8 cellular contexts compared by ENCODE assay signal in genomic region chr2:68252407-68253210, GRCh38. TPM values are rescaled to one million over a fixed set of nuclear protein-coding genes. Genes with fewer than 3 reads are reported as not detected.
DNase-seq lines count a peak whose midpoint lies in the region; ATAC-seq and TF ChIP-seq lines count a peak whose summit lies in the region.

Gene PPP3R1, minus strand, starts transcription at chr2:68252532. Its CDS starts 405 bp downstream, at chr2:68252127.

- peak in 1 of 2 donors; percentile 73 for TF ChIP-seq POLR2A in suprapubic skin (IDR thresholded peaks at IDR 0.05)

- H3K4me3 ChIP-seq in GM08714 (ENCODE audit: low read length), result peak within 1 kb of the TSS; percentile 92
- peak within 1 kb of the TSS; percentile 82 for H3K4me3 ChIP-seq in suprapubic skin

- no peaks in the 10 kb centered on the region for H3K27me3 ChIP-seq in suprapubic skin

- H3K27ac ChIP-seq in suprapubic skin, result peak within 1 kb of the TSS; percentile 99

- under 1% methylated on average over 62 of the region's 77 CpGs for WGBS in suprapubic skin

- H3K9me3 Mint-ChIP-seq in activated naive CD4-positive, alpha-beta T cell treated with anti-CD3 and anti-CD28 coated beads, Interleukin-2, amount 50 U/mL, for 72 hours, result no peaks in the 10 kb centered on the region

- no peak for TF ChIP-seq CTCF in suprapubic skin (IDR thresholded peaks at IDR 0.05)

- TF ChIP-seq EP300 in suprapubic skin (IDR thresholded peaks at IDR 0.05), result no peak

- no peaks in the 10 kb centered on the region for H3K36me3 ChIP-seq in suprapubic skin

- H3K9me3 ChIP-seq in suprapubic skin, result no peaks in the 10 kb centered on the region

- H3K27ac Mint-ChIP-seq in activated naive CD4-positive, alpha-beta T cell treated with anti-CD3 and anti-CD28 coated beads, Interleukin-2, amount 50 U/mL, for 72 hours, result peak within 1 kb of the TSS; percentile 97 to 99

- peak; percentile 83 for ATAC-seq in HG02588 (IDR thresholded peaks at IDR 0.05; ENCODE audit: unreplicated experiment)
- ATAC-seq in activated naive CD4-positive, alpha-beta T cell treated with anti-CD3 and anti-CD28 coated beads, Interleukin-2, amount 50 U/mL, for 72 hours, result peak; percentile 87 to 90

- peaks cover 56% of the 10 kb centered on the region for H3K4me1 ChIP-seq in suprapubic skin

- H3K36me3 Mint-ChIP-seq in activated naive CD4-positive, alpha-beta T cell treated with anti-CD3 and anti-CD28 coated beads, Interleukin-2, amount 50 U/mL, for 72 hours, result peaks cover 19 to 28% of the 10 kb centered on the region in 2 donors

- DNase-seq in NCI-H1092 treated with DMSO at 0.1 percent for 48 hours (lab: John Stamatoyannopoulos, UW) (peak; percentile 88), SKM-1 (lab: John Stamatoyannopoulos, UW; ENCODE audit: unreplicated experiment) (peak; percentile 91), glomerular endothelial cell (ENCODE audit: extremely low read depth, low read depth, low spot score) (no peak), occipital lobe (lab: John Stamatoyannopoulos, UW) (peak; percentile 95), suprapubic skin (ENCODE audit: low spot score in 2 of 2) (peak; percentile 97 to 98)
- peak; percentile 91 to 96 for DNase-seq in activated naive CD4-positive, alpha-beta T cell treated with anti-CD3 and anti-CD28 coated beads, Interleukin-2, amount 50 U/mL, for 72 hours (ENCODE audit: low spot score in 2 of 2)

RNA-seq across cellular contexts. Expression of gene PPP3R1, which starts in this region (rescaled TPM):
- total RNA-seq in activated naive CD4-positive, alpha-beta T cell treated with anti-CD3 and anti-CD28 coated beads, Interleukin-2, amount 50 U/mL, for 72 hours, result 10 to 100 TPM; 61.5 to 69.1 TPM
- total RNA-seq in glomerular endothelial cell (28.1 and 39.4 TPM in 2 replicates), occipital lobe (67.7 TPM), suprapubic skin (10 to 100 TPM; 31.3 to 40.0 (median 36.2) TPM)
